ENCODE assay signal across 8 cellular contexts in genomic region chr4:38663801-38664703, GRCh38. TPM values are rescaled to one million over a fixed set of nuclear protein-coding genes. Genes with fewer than 3 reads are reported as not detected.
A peak's percentile ranks its signal among the peaks of the same experiment; 100 is the strongest.
DNase-seq lines count a peak whose midpoint lies in the region; ATAC-seq and TF ChIP-seq lines count a peak whose summit lies in the region.

KLF3 (plus strand) TSS chr4:38664199; CDS start chr4:38680626, 16,427 bp downstream.

- H3K4me1 ChIP-seq in right lobe of liver, result peaks cover 0 to 26% (median 9%) of the 10 kb centered on the region in 4 donors

- TF ChIP-seq CTCF in dorsolateral prefrontal cortex (IDR thresholded peaks at IDR 0.05 in 54 of 56, conservative IDR thresholded peaks at IDR 0.05 in 2 of 56; ENCODE audit: low read depth in 1 of 56, partially characterized antibody in 56 of 56) (peak in 6 of 56 donors; percentile 2 to 14 (median 10)), right lobe of liver (IDR thresholded peaks at IDR 0.05) (no peak)

- peak; percentile 72 for ATAC-seq in HG03439 (IDR thresholded peaks at IDR 0.05; ENCODE audit: unreplicated experiment)
- ATAC-seq in right lobe of liver, result peak; percentile 75 to 90 (median 82)

- intact Hi-C loops in activated CD4-positive, alpha-beta memory T cell treated with anti-CD3 and anti-CD28 coated beads for 36 hours (cut with micrococcal nuclease), result loop anchor here (1.0 to 10.0 kb wide), 3 partner anchors 9 to 381 kb away; no protein-coding TSS in a partner anchor
- intact Hi-C loops in dorsolateral prefrontal cortex (cut with DNase I) (loop anchor here (1.0 to 10.0 kb wide), 8 partner anchors 42 to 1391 kb away; partner anchors contain the start of genes N4BP2 (in 1 of the 2) and RELL1 (in 1 of the 2)), right lobe of liver (cut with DNase I) (loop anchor here (10.0 kb wide), 2 partner anchors 279 to 339 kb away; no protein-coding TSS in a partner anchor)

- 0% methylated on average over 9 of the region's 110 CpGs for WGBS in right lobe of liver (ENCODE audit: insufficient coverage, low coverage, low lambda C conversion rate, missing lambda C conversion rate)

- peaks cover 61% of the 10 kb centered on the region for H3K4me1 Mint-ChIP-seq in activated CD4-positive, alpha-beta memory T cell treated with anti-CD3 and anti-CD28 coated beads for 36 hours (ENCODE audit: low read depth)

- CTCF ChIA-PET in activated CD4-positive, alpha-beta memory T cell treated with anti-CD3 and anti-CD28 coated beads for 36 hours (lab: Charles Lee), result interaction anchor here (1.8 kb wide), 1 partner anchor 344 kb away, joined by 7 read pairs; no protein-coding TSS in a partner anchor

- H3K27me3 Mint-ChIP-seq in activated CD4-positive, alpha-beta memory T cell treated with anti-CD3 and anti-CD28 coated beads for 36 hours, result no peaks in the 10 kb centered on the region

- peak within 1 kb of the TSS; percentile 72 to 96 (median 85) for H3K4me3 ChIP-seq in dorsolateral prefrontal cortex
- peak within 1 kb of the TSS; percentile 82 to 94 (median 91) for H3K4me3 ChIP-seq in right lobe of liver

- H3K27ac Mint-ChIP-seq in activated CD4-positive, alpha-beta memory T cell treated with anti-CD3 and anti-CD28 coated beads for 36 hours, result peak within 1 kb of the TSS; percentile 68

- DNase-seq in AG20443 (ENCODE audit: low spot score), result peak; percentile 95
- peak; percentile 79 for DNase-seq in GM19240 (ENCODE audit: insufficient read length, low spot score)
- peak; percentile 91 for DNase-seq in NCI-H748 (lab: John Stamatoyannopoulos, UW; ENCODE audit: unreplicated experiment)
- DNase-seq in activated CD4-positive, alpha-beta memory T cell treated with anti-CD3 and anti-CD28 coated beads for 36 hours, result peak; percentile 86
- DNase-seq in dorsolateral prefrontal cortex, result peak; percentile 79 to 92 (median 88)
- DNase-seq in right lobe of liver, result peak; percentile 98
- DNase-seq in stimulated activated CD4-positive, alpha-beta T cell treated with anti-CD3 and anti-CD28 coated beads, Interleukin-4, amount 100 ng/mL, for 24 hours, result peak; percentile 81

- peak within 1 kb of the TSS; percentile 93 to 100 (median 99) for H3K27ac ChIP-seq in dorsolateral prefrontal cortex
- H3K27ac ChIP-seq in right lobe of liver, result peak within 1 kb of the TSS; percentile 95 to 98 (median 96)

- POLR2A ChIA-PET in activated CD4-positive, alpha-beta memory T cell treated with anti-CD3 and anti-CD28 coated beads for 36 hours (lab: Charles Lee), result interaction anchor here (1.3 kb wide), 1 partner anchor 9 kb away, joined by 5 read pairs; no protein-coding TSS in a partner anchor

- H3K27me3 ChIP-seq in dorsolateral prefrontal cortex, result no peaks in the 10 kb centered on the region
- no peaks in the 10 kb centered on the region for H3K27me3 ChIP-seq in right lobe of liver

- peak; percentile 97 for TF ChIP-seq POLR2A in right lobe of liver (IDR thresholded peaks at IDR 0.05)

- no peaks in the 10 kb centered on the region for H3K9me3 ChIP-seq in right lobe of liver

- H3K4me3 Mint-ChIP-seq in activated CD4-positive, alpha-beta memory T cell treated with anti-CD3 and anti-CD28 coated beads for 36 hours, result peak within 1 kb of the TSS; percentile 83

- H3K36me3 Mint-ChIP-seq in activated CD4-positive, alpha-beta memory T cell treated with anti-CD3 and anti-CD28 coated beads for 36 hours, result no peaks in the 10 kb centered on the region

- H3K36me3 ChIP-seq in right lobe of liver, result no peaks in the 10 kb centered on the region

- H3K9me3 Mint-ChIP-seq in activated CD4-positive, alpha-beta memory T cell treated with anti-CD3 and anti-CD28 coated beads for 36 hours, result peaks cover 4% of the 10 kb centered on the region

RNA-seq across cellular contexts. Expression of gene KLF3, which starts in this region (rescaled TPM):
- 1 to 10 TPM; 9.1 to 9.9 TPM for total RNA-seq in activated CD4-positive, alpha-beta memory T cell treated with anti-CD3 and anti-CD28 coated beads for 36 hours
- total RNA-seq in dorsolateral prefrontal cortex (10 to 100 TPM; 20.0 to 55.9 (median 31.2) TPM), right lobe of liver (10 to 100 TPM; 21.3 to 37.6 (median 26.8) TPM)

Comparison
In these comparisons a context has a peak if more than half of its experiments do, and no peak if none do; other contexts are left out.
1. Peak in every context shown above with its lines: DNase-seq, ATAC-seq, H3K4me3 ChIP-seq and H3K27ac ChIP-seq.